ENCODE assay signal across 10 cellular contexts in the genomic region with DNA sequence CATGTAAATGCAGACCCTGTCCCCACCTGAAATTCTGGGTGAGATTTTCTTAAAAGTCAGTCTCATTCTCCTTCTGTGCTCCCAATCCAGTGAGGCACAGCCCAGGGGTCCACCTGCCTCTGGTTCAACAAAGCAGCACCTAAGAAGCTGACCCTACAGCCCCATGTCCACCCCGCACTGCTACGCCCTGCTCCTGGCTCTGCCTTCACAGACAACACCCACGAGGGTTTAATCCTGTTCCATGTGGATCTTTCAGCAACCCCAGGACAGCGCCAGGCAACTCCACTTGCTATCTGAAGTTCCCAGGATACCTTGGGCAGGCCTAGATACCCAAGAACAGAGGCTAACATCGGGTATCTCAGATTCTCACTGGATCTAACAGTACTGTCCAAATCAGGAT. TPM values are rescaled to one million over a fixed set of nuclear protein-coding genes. Genes with fewer than 3 reads are reported as not detected.
A peak's percentile ranks its signal among the peaks of the same experiment; 100 is the strongest.
DNase-seq lines count a peak whose midpoint lies in the region; ATAC-seq and TF ChIP-seq lines count a peak whose summit lies in the region.
"Had no signal": no experiment of that assay in that cellular context is flagged by ENCODE, and none has a peak within 500 bp of the region (broad histone marks: within the 10 kb centered on the region; RNA-seq: fewer than 3 reads in every experiment).

No MANE protein-coding gene starts in this region.

- peaks cover 6% of the 10 kb centered on the region for H3K9me3 Mint-ChIP-seq in T-helper 1 cell treated with Interleukin-12 subunit alpha and Interleukin-12 subunit beta and Interleukin-4 antibody, amounts not matched to agents 30 μg/mL and 1 μg/mL, for 36 hours

- peak overlapping the region; percentile 92 for H3K27ac ChIP-seq in VCaP
- H3K27ac ChIP-seq in gastrocnemius medialis, result peak overlapping the region in 3 of 4 donors; percentile 7 to 93 (median 90)
- H3K27ac ChIP-seq in SJCRH30, result no peak overlapping the region
- H3K27ac ChIP-seq in sigmoid colon, result peak overlapping the region in 2 of 4 donors; percentile 98 to 99

- peaks cover 0 to 17% of the 10 kb centered on the region in 2 donors for H3K36me3 ChIP-seq in gastrocnemius medialis
- H3K36me3 ChIP-seq in SJCRH30, result peaks cover 34% of the 10 kb centered on the region
- H3K36me3 ChIP-seq in sigmoid colon, result peaks cover 4 to 31% (median 13%) of the 10 kb centered on the region in 4 donors

- intact Hi-C loops in gastrocnemius medialis (cut with DNase I; ENCODE audit: low total_unique reads) (loop anchor here (5.0 kb wide), 5 partner anchors 53 to 342 kb away; a partner anchor contains a TSS), sigmoid colon (cut with DNase I) (loop anchor here (5.0 kb wide), 1 partner anchor 168 kb away; a partner anchor contains a TSS)

- in situ Hi-C loops in gastrocnemius medialis (cut with MboI; ENCODE audit: low sequenced_read_pairs in 4 of 4), result no loop called here

- H3K4me1 Mint-ChIP-seq in T-helper 1 cell treated with Interleukin-12 subunit alpha and Interleukin-12 subunit beta and Interleukin-4 antibody, amounts not matched to agents 30 μg/mL and 1 μg/mL, for 36 hours (ENCODE audit: low read depth), result peaks cover 30% of the 10 kb centered on the region

- TF ChIP-seq CTCF in VCaP (conservative IDR thresholded peaks at IDR 0.05) (no peak), fibroblast of the aortic adventitia (IDR thresholded peaks at IDR 0.05; ENCODE audit: insufficient read depth, low read length) (no peak), gastrocnemius medialis (IDR thresholded peaks at IDR 0.05 in 4 of 5, conservative IDR thresholded peaks at IDR 0.05 in 1 of 5) (no peak), sigmoid colon (IDR thresholded peaks at IDR 0.05) (no peak)

- no peak for TF ChIP-seq EP300 in sigmoid colon (IDR thresholded peaks at IDR 0.05)

- H3K4me3 ChIP-seq in fibroblast of the aortic adventitia (ENCODE audit: low read depth, low read length) (peak overlapping the region; percentile 80), gastrocnemius medialis (peak overlapping the region in 2 of 4 donors; percentile 69 to 77), SJCRH30 (no peak overlapping the region), sigmoid colon (peak overlapping the region in 1 of 4 donors; percentile 100)

- H3K4me3 Mint-ChIP-seq in T-helper 1 cell treated with Interleukin-12 subunit alpha and Interleukin-12 subunit beta and Interleukin-4 antibody, amounts not matched to agents 30 μg/mL and 1 μg/mL, for 36 hours, result peak overlapping the region; percentile 93

- TF ChIP-seq POLR2A in gastrocnemius medialis (IDR thresholded peaks at IDR 0.05), result no peak
- TF ChIP-seq POLR2A in sigmoid colon (IDR thresholded peaks at IDR 0.05), result no peak

- DNase-seq in T-helper 1 cell (no peak), fibroblast of the aortic adventitia (ENCODE audit: low read depth) (peak; percentile 26), gastrocnemius medialis (no peak), SJCRH30 (no peak), sigmoid colon (no peak), NCI-H526 (lab: John Stamatoyannopoulos, UW) (no peak)
- DNase-seq: 8988T, NCI-H748 treated with DMSO at 0.1 percent for 48 hours had no signal

- no peaks in the 10 kb centered on the region for H3K27me3 Mint-ChIP-seq in T-helper 1 cell treated with Interleukin-12 subunit alpha and Interleukin-12 subunit beta and Interleukin-4 antibody, amounts not matched to agents 30 μg/mL and 1 μg/mL, for 36 hours (ENCODE audit: low read depth)

- H3K4me1 ChIP-seq in gastrocnemius medialis, result peaks cover 42 to 43% of the 10 kb centered on the region in 2 donors
- peaks cover 4% of the 10 kb centered on the region for H3K4me1 ChIP-seq in SJCRH30
- peaks cover 0 to 44% (median 31%) of the 10 kb centered on the region in 4 donors for H3K4me1 ChIP-seq in sigmoid colon

- no peaks in the 10 kb centered on the region for H3K9me3 ChIP-seq in gastrocnemius medialis
- 0 out of 2 replicates have a peak, but pooled peaks cover 1% of the 10 kb centered on the region for H3K9me3 ChIP-seq in SJCRH30 (replicated peaks)
- H3K9me3 ChIP-seq in sigmoid colon, result no peaks in the 10 kb centered on the region

- 70 to 78% methylated on average over 5 of the region's 5 CpGs for WGBS in sigmoid colon, 2 donors

- no peak for ATAC-seq in gastrocnemius medialis

- H3K27me3 ChIP-seq in gastrocnemius medialis (no peaks in the 10 kb centered on the region), SJCRH30 (no peaks in the 10 kb centered on the region), sigmoid colon (no peaks in the 10 kb centered on the region)

- no peak overlapping the region for H3K27ac Mint-ChIP-seq in T-helper 1 cell treated with Interleukin-12 subunit alpha and Interleukin-12 subunit beta and Interleukin-4 antibody, amounts not matched to agents 30 μg/mL and 1 μg/mL, for 36 hours

- H3K36me3 Mint-ChIP-seq in T-helper 1 cell treated with Interleukin-12 subunit alpha and Interleukin-12 subunit beta and Interleukin-4 antibody, amounts not matched to agents 30 μg/mL and 1 μg/mL, for 36 hours (ENCODE audit: low read depth), result peaks cover 30% of the 10 kb centered on the region

RNA-seq across cellular contexts. Expression of a gene that starts 44.9 kb away (rescaled TPM):
- total RNA-seq in fibroblast of the aortic adventitia (ENCODE audit: low replicate concordance), result 929 and 1,195 TPM in 2 replicates
- 100 to 1,000 TPM; 383 to 486 (median 444) TPM for total RNA-seq in gastrocnemius medialis
- total RNA-seq in SJCRH30 (2014; rRNA removed; shearing (Covaris generic)), result 522 and 557 TPM in 2 replicates
- total RNA-seq in sigmoid colon, result 100 to 1,000 TPM; 201 to 281 (median 247) TPM
- polyA plus RNA-seq in sigmoid colon, result 100 to 1,000 TPM; 115 to 182 (median 117) TPM

RNA-seq across cellular contexts. Expression of a gene that starts 45.2 kb away (rescaled TPM):
- 472 and 546 TPM in 2 replicates for total RNA-seq in fibroblast of the aortic adventitia (ENCODE audit: low replicate concordance)
- 100 to 1,000 TPM in 2 of 4 donors, 10 to 100 TPM in 2; 81.3 to 130 (median 99.3) TPM for total RNA-seq in gastrocnemius medialis
- total RNA-seq in SJCRH30 (2014; rRNA removed; shearing (Covaris generic)), result 589 and 661 TPM in 2 replicates
- 100 to 1,000 TPM; 245 to 295 (median 286) TPM for total RNA-seq in sigmoid colon
- polyA plus RNA-seq in sigmoid colon, result 100 to 1,000 TPM; 135 to 178 (median 166) TPM
